Comparison of ENCODE assay signal across 17 cellular contexts in genomic region chr5:142387022-142387682, GRCh38.
DNase-seq lines count a peak whose midpoint lies in the region; ATAC-seq and TF ChIP-seq lines count a peak whose summit lies in the region.
"Had no signal": no experiment of that assay in that cellular context is flagged by ENCODE, and none has a peak within 500 bp of the region (broad histone marks: within the 10 kb centered on the region; RNA-seq: fewer than 3 reads in every experiment).

No MANE protein-coding gene starts in this region.

- H3K36me3 Mint-ChIP-seq in dendritic cell treated with granulocyte-macrophage colony-stimulating factor and Interleukin-4, amounts not matched to agents 40 ng/mL and 50 ng/mL, for 4 days (ENCODE audit: low read depth), result no peaks in the 10 kb centered on the region
- H3K36me3 Mint-ChIP-seq in stimulated activated effector memory CD8-positive, alpha-beta T cell treated with anti-CD3 and anti-CD28 coated beads, Interleukin-12 subunit alpha, Interleukin-12 subunit beta, amount 100 ng/mL, for 72 hours, result no peaks in the 10 kb centered on the region
- H3K36me3 Mint-ChIP-seq in activated CD4-positive, alpha-beta memory T cell treated with anti-CD3 and anti-CD28 coated beads, Interleukin-2, amount 10 ng/mL, durations not matched to agents 7 days and 5 days (ENCODE audit: low read depth), result no peaks in the 10 kb centered on the region
- H3K36me3 Mint-ChIP-seq: activated naive CD4-positive, alpha-beta T cell treated with anti-CD3 and anti-CD28 coated beads, Interleukin-2, amount 10 ng/mL, durations not matched to agents 7 days and 5 days had no signal

- in situ Hi-C loops in GM13977 (cut with MboI; ENCODE audit: low pct_unique_long_range_greater_than_20kb, low sequenced_read_pairs, unreplicated experiment), result no loop called here

- ATAC-seq in stimulated activated effector memory CD8-positive, alpha-beta T cell treated with anti-CD3 and anti-CD28 coated beads, Interleukin-12 subunit alpha, Interleukin-12 subunit beta, amount 100 ng/mL, for 72 hours, result no peak
- ATAC-seq in HG03280 (IDR thresholded peaks at IDR 0.05; ENCODE audit: unreplicated experiment), result no peak
- ATAC-seq: effector memory CD8-positive, alpha-beta T cell; left cardiac atrium had no signal

- no peaks in the 10 kb centered on the region for H3K9me3 Mint-ChIP-seq in dendritic cell treated with granulocyte-macrophage colony-stimulating factor and Interleukin-4, amounts not matched to agents 40 ng/mL and 50 ng/mL, for 4 days
- H3K9me3 Mint-ChIP-seq in stimulated activated effector memory CD8-positive, alpha-beta T cell treated with anti-CD3 and anti-CD28 coated beads, Interleukin-12 subunit alpha, Interleukin-12 subunit beta, amount 100 ng/mL, for 72 hours, result no peaks in the 10 kb centered on the region
- H3K9me3 Mint-ChIP-seq in activated CD4-positive, alpha-beta memory T cell treated with anti-CD3 and anti-CD28 coated beads, Interleukin-2, amount 10 ng/mL, durations not matched to agents 7 days and 5 days, result no peaks in the 10 kb centered on the region
- H3K9me3 Mint-ChIP-seq: activated naive CD4-positive, alpha-beta T cell treated with anti-CD3 and anti-CD28 coated beads, Interleukin-2, amount 10 ng/mL, durations not matched to agents 7 days and 5 days; effector memory CD8-positive, alpha-beta T cell had no signal

- H3K4me3 Mint-ChIP-seq in dendritic cell treated with granulocyte-macrophage colony-stimulating factor and Interleukin-4, amounts not matched to agents 40 ng/mL and 50 ng/mL, for 4 days, result peak overlapping the region; percentile 18
- H3K4me3 Mint-ChIP-seq in stimulated activated effector memory CD8-positive, alpha-beta T cell treated with anti-CD3 and anti-CD28 coated beads, Interleukin-12 subunit alpha, Interleukin-12 subunit beta, amount 100 ng/mL, for 72 hours, result no peak overlapping the region
- H3K4me3 Mint-ChIP-seq in activated CD4-positive, alpha-beta memory T cell treated with anti-CD3 and anti-CD28 coated beads, Interleukin-2, amount 10 ng/mL, durations not matched to agents 7 days and 5 days, result no peak overlapping the region
- H3K4me3 Mint-ChIP-seq: activated naive CD4-positive, alpha-beta T cell treated with anti-CD3 and anti-CD28 coated beads, Interleukin-2, amount 10 ng/mL, durations not matched to agents 7 days and 5 days; effector memory CD8-positive, alpha-beta T cell had no signal

- H3K27ac Mint-ChIP-seq in dendritic cell treated with granulocyte-macrophage colony-stimulating factor and Interleukin-4, amounts not matched to agents 40 ng/mL and 50 ng/mL, for 4 days, result peak overlapping the region; percentile 77
- H3K27ac Mint-ChIP-seq in stimulated activated effector memory CD8-positive, alpha-beta T cell treated with anti-CD3 and anti-CD28 coated beads, Interleukin-12 subunit alpha, Interleukin-12 subunit beta, amount 100 ng/mL, for 72 hours, result peak overlapping the region; percentile 33
- H3K27ac Mint-ChIP-seq in activated CD4-positive, alpha-beta memory T cell treated with anti-CD3 and anti-CD28 coated beads, Interleukin-2, amount 10 ng/mL, durations not matched to agents 7 days and 5 days, result no peak overlapping the region
- H3K27ac Mint-ChIP-seq: activated naive CD4-positive, alpha-beta T cell treated with anti-CD3 and anti-CD28 coated beads, Interleukin-2, amount 10 ng/mL, durations not matched to agents 7 days and 5 days had no signal

- H3K4me1 Mint-ChIP-seq in dendritic cell treated with granulocyte-macrophage colony-stimulating factor and Interleukin-4, amounts not matched to agents 40 ng/mL and 50 ng/mL, for 4 days (ENCODE audit: low read depth), result peaks cover 61% of the 10 kb centered on the region
- H3K4me1 Mint-ChIP-seq in stimulated activated effector memory CD8-positive, alpha-beta T cell treated with anti-CD3 and anti-CD28 coated beads, Interleukin-12 subunit alpha, Interleukin-12 subunit beta, amount 100 ng/mL, for 72 hours, result peaks cover 35% of the 10 kb centered on the region
- H3K4me1 Mint-ChIP-seq in activated CD4-positive, alpha-beta memory T cell treated with anti-CD3 and anti-CD28 coated beads, Interleukin-2, amount 10 ng/mL, durations not matched to agents 7 days and 5 days, result peaks cover 6% of the 10 kb centered on the region

- POLR2A ChIA-PET in activated CD4-positive, alpha-beta memory T cell treated with anti-CD3 and anti-CD28 coated beads, Interleukin-2, amount 10 ng/mL, durations not matched to agents 7 days and 5 days (lab: Charles Lee), result interaction anchor here (0.7 kb wide), 1 partner anchor 13 kb away, joined by 3 read pairs; no protein-coding TSS in a partner anchor

- DNase-seq in DMS53 treated with DMSO at 0.1 percent for 48 hours (lab: John Stamatoyannopoulos, UW; ENCODE audit: unreplicated experiment) (peak; percentile 71), NCI-H1092 treated with DMSO at 0.1 percent for 48 hours (lab: John Stamatoyannopoulos, UW) (peak; percentile 57), GM13977 (ENCODE audit: low spot score) (no peak)
- DNase-seq in stimulated activated effector memory CD8-positive, alpha-beta T cell treated with anti-CD3 and anti-CD28 coated beads, Interleukin-12 subunit alpha, Interleukin-12 subunit beta, amount 100 ng/mL, for 72 hours (ENCODE audit: low spot score in 2 of 2), result no peak
- DNase-seq in activated CD4-positive, alpha-beta memory T cell treated with anti-CD3 and anti-CD28 coated beads, Interleukin-2, amount 10 ng/mL, durations not matched to agents 7 days and 5 days, result no peak
- DNase-seq: activated CD4-positive, alpha-beta T cell treated with anti-CD3 and anti-CD28 coated beads, Interleukin-2, amount 50 U/mL, for 4 hours; activated naive CD4-positive, alpha-beta T cell treated with anti-CD3 and anti-CD28 coated beads, Interleukin-2, amount 10 ng/mL, durations not matched to agents 7 days and 5 days; activated T-cell treated with anti-CD3 and anti-CD28 coated beads for 4 hours; effector memory CD8-positive, alpha-beta T cell; GM23248; left cardiac atrium; NCI-H446; occipital lobe; stimulated activated CD4-positive, alpha-beta T cell treated with anti-CD3 and anti-CD28 coated beads, Interleukin-12 subunit alpha, Interleukin-12 subunit beta, amount 100 ng/mL, for 4 hours; tibial artery had no signal

- intact Hi-C loops in dendritic cell treated with granulocyte-macrophage colony-stimulating factor and Interleukin-4, amounts not matched to agents 40 ng/mL and 50 ng/mL, for 4 days (cut with micrococcal nuclease), result no loop called here

- CTCF ChIA-PET in activated CD4-positive, alpha-beta memory T cell treated with anti-CD3 and anti-CD28 coated beads, Interleukin-2, amount 10 ng/mL, durations not matched to agents 7 days and 5 days (lab: Charles Lee), result interaction anchor here (0.5 kb wide), 1 partner anchor 102 kb away, joined by 3 read pairs; no protein-coding TSS in a partner anchor

- no peak for TF ChIP-seq CTCF in GM13977 (IDR thresholded peaks at IDR 0.05; ENCODE audit: extremely low read depth, insufficient read depth, missing control alignments)

- H3K27me3 Mint-ChIP-seq in dendritic cell treated with granulocyte-macrophage colony-stimulating factor and Interleukin-4, amounts not matched to agents 40 ng/mL and 50 ng/mL, for 4 days, result peaks cover 60% of the 10 kb centered on the region
- H3K27me3 Mint-ChIP-seq in activated CD4-positive, alpha-beta memory T cell treated with anti-CD3 and anti-CD28 coated beads, Interleukin-2, amount 10 ng/mL, durations not matched to agents 7 days and 5 days, result peaks cover 2% of the 10 kb centered on the region

Comparison
In these comparisons a context has a peak if more than half of its experiments do, and no peak if none do; other contexts are left out.
1. DNase-seq: peak in DMS53 treated with DMSO at 0.1 percent for 48 hours (single experiment) and NCI-H1092 treated with DMSO at 0.1 percent for 48 hours (single experiment); none in stimulated activated effector memory CD8-positive, alpha-beta T cell treated with anti-CD3 and anti-CD28 coated beads, Interleukin-12 subunit alpha, Interleukin-12 subunit beta, amount 100 ng/mL, for 72 hours (0 of 2), activated CD4-positive, alpha-beta memory T cell treated with anti-CD3 and anti-CD28 coated beads, Interleukin-2, amount 10 ng/mL, durations not matched to agents 7 days and 5 days (single experiment) and GM13977 (single experiment).